ENCODE assay signal across 21 cellular contexts in genomic region chr1:229150518-229150917, GRCh38.
"Had no signal": no experiment of that assay in that cellular context is flagged by ENCODE, and none has a peak within 500 bp of the region (broad histone marks: within the 10 kb centered on the region; RNA-seq: fewer than 3 reads in every experiment).

No MANE protein-coding gene starts in this region.

- H3K27me3 ChIP-seq: SJSA1 had no signal

- H3K27ac ChIP-seq: SJSA1 had no signal

- DNase-seq: IMR-90, Kasumi-1, KG1, MM.1S, NCI-H1092 treated with DMSO at 0.1 percent for 48 hours, NCI-H1436, NCI-H187, NCI-H2029, NCI-H2081 treated with DMSO at 0.1 percent for 48 hours, NCI-H2227 treated with DMSO at 0.1 percent for 48 hours, NCI-H526 treated with DMSO at 0.1 percent for 48 hours, NCI-H774, Right ventricle myocardium superior, RPMI8226, SIG-M5, SK-N-SH, SW 1271, T-cell had no signal

- H3K9ac ChIP-seq: SK-N-SH had no signal

- H3K9me3 ChIP-seq: SJSA1, SK-N-SH had no signal

- H3K27ac Mint-ChIP-seq: T-cell; T-helper 1 cell treated with Interleukin-12 subunit alpha and Interleukin-12 subunit beta and Interleukin-4 antibody, amounts not matched to agents 30 μg/mL and 1 μg/mL, for 36 hours had no signal

- H3K9me3 Mint-ChIP-seq: T-cell; T-helper 1 cell treated with Interleukin-12 subunit alpha and Interleukin-12 subunit beta and Interleukin-4 antibody, amounts not matched to agents 30 μg/mL and 1 μg/mL, for 36 hours had no signal

- ATAC-seq: HepG2, T-cell had no signal

- H3K4me3 Mint-ChIP-seq: T-cell; T-helper 1 cell treated with Interleukin-12 subunit alpha and Interleukin-12 subunit beta and Interleukin-4 antibody, amounts not matched to agents 30 μg/mL and 1 μg/mL, for 36 hours had no signal

- H3K4me2 ChIP-seq: SK-N-SH had no signal
